Comparison of ENCODE assay signal across 8 cellular contexts in genomic region chr4:177250056-177250696, GRCh38. TPM values are rescaled to one million over a fixed set of nuclear protein-coding genes. Genes with fewer than 3 reads are reported as not detected.
A peak's percentile ranks its signal among the peaks of the same experiment; 100 is the strongest.
DNase-seq lines count a peak whose midpoint lies in the region; ATAC-seq and TF ChIP-seq lines count a peak whose summit lies in the region.

No MANE protein-coding gene starts in this region.

- TF ChIP-seq CTCF in parathyroid adenoma (IDR thresholded peaks at IDR 0.05) (peak; percentile 55), upper lobe of right lung (IDR thresholded peaks at IDR 0.05) (peak; percentile 90)

- no peak overlapping the region for H3K4me3 ChIP-seq in parathyroid adenoma (ENCODE audit: low read depth, low read length)
- H3K4me3 ChIP-seq in upper lobe of right lung, result no peak overlapping the region

- H3K27me3 ChIP-seq in parathyroid adenoma (ENCODE audit: control insufficient read depth, insufficient read depth, low read length) (no peaks in the 10 kb centered on the region), upper lobe of right lung (no peaks in the 10 kb centered on the region)

- no peaks in the 10 kb centered on the region for H3K4me1 ChIP-seq in parathyroid adenoma
- H3K4me1 ChIP-seq in upper lobe of right lung, result no peaks in the 10 kb centered on the region

- intact Hi-C loops in upper lobe of right lung (cut with DNase I), result no loop called here

- H3K27ac ChIP-seq in parathyroid adenoma (no peak overlapping the region), upper lobe of right lung (no peak overlapping the region)

- no peak overlapping the region for H3K4me2 ChIP-seq in parathyroid adenoma (ENCODE audit: low read length)

- ATAC-seq in GM21515 (IDR thresholded peaks at IDR 0.05; ENCODE audit: unreplicated experiment) (peak; percentile 99), upper lobe of right lung (peak; percentile 99)

- H2AFZ ChIP-seq in parathyroid adenoma, result no peak overlapping the region

- no peak overlapping the region for H3K9ac ChIP-seq in parathyroid adenoma

- no peaks in the 10 kb centered on the region for H3K79me2 ChIP-seq in parathyroid adenoma

- no peaks in the 10 kb centered on the region for H3K36me3 ChIP-seq in parathyroid adenoma (ENCODE audit: control insufficient read depth, insufficient read depth, low read length)
- no peaks in the 10 kb centered on the region for H3K36me3 ChIP-seq in upper lobe of right lung

- DNase-seq in DMS153 (lab: John Stamatoyannopoulos, UW) (peak; percentile 40), HT-29 (ENCODE audit: low spot score) (peak; percentile 72), SIG-M5 (lab: John Stamatoyannopoulos, UW) (peak; percentile 11), activated gamma-delta T cell treated with Interleukin-2 at 50 U/mL for 16 hours (peak; percentile 48), globus pallidus (ENCODE audit: low spot score) (peak; percentile 56), upper lobe of right lung (peak; percentile 81)

- H3K9me3 ChIP-seq in parathyroid adenoma (ENCODE audit: control insufficient read depth, low read length) (no peaks in the 10 kb centered on the region), upper lobe of right lung (no peaks in the 10 kb centered on the region)

RNA-seq across cellular contexts. Expression of gene NEIL3, which starts 59.5 kb away (rescaled TPM):
- total RNA-seq in HT-29 (2014; rRNA removed; shearing (Covaris generic)), result 3.1 and 4.6 TPM in 2 replicates
- 0.52 TPM for total RNA-seq in upper lobe of right lung

Comparison
In these comparisons a context has a peak if more than half of its experiments do, and no peak if none do; other contexts are left out.
1. DNase-seq: peak in every context shown above with its lines; median percentile 81 in upper lobe of right lung; 72 in HT-29; 56 in globus pallidus; 48 in activated gamma-delta T cell treated with Interleukin-2 at 50 U/mL for 16 hours; 40 in DMS153; 11 in SIG-M5.